ENCODE assay signal across 8 cellular contexts in the genomic region with DNA sequence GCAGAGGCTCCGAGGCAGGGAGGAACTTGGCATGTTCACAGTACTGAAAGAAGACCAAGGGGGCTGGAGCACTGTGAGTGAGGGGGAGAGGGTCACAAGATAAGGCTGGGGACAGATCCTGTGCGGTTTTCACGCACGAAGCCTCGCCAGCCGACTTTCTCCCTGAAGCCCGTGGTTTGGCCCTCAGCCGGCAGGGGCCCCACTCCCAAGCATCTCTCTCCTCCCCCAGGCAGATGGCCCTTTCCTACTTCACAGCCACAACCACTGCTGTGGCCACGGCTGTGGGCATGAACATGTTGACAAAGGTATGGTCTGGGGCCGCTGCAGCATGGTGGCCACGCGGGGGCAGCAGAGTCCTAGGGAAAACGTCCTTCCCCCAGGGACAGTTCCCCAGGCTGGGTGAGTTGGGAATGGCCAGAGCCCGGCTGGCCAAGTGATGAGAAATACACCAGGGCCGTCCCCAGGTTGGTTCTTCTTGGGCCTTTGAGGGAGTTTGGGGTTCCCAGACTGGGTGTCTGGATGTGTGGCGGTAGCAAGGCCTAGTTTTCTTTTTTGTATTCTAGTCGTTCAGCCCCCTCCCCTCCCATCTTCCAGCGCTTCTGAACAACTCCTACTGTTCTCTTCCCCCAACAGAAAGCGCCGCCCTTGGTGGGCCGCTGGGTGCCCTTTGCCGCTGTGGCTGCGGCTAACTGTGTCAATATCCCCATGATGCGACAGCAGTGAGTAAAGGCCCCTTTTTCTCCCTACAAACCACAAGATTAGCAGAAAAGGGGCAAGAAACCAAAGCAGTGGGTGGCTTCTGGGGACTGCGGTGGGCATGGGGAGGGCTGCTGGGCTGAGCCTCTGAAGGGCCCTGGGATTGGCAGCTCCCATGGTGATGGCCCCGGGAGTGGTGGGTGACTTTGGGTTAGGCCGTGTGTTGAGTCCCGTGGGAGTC. TPM values are rescaled to one million over a fixed set of nuclear protein-coding genes. Genes with fewer than 3 reads are reported as not detected.
DNase-seq lines count a peak whose midpoint lies in the region; ATAC-seq, FAIRE-seq and TF ChIP-seq lines count a peak whose summit lies in the region.

No MANE protein-coding gene starts in this region.

- H3K27me3 Mint-ChIP-seq in CD14-positive monocyte (ENCODE audit: low read depth in 3 of 3) (peaks cover 0 to 2% (median 2%) of the 10 kb centered on the region in 3 donors), nephron progenitor cell (ENCODE audit: low read depth, poor library complexity) (no peaks in the 10 kb centered on the region)
- H3K27me3 Mint-ChIP-seq in activated T-cell treated with anti-CD3 and anti-CD28 coated beads, Interleukin-2, amount 50 U/mL, for 72 hours (ENCODE audit: low read depth), result no peaks in the 10 kb centered on the region

- H3K4me1 ChIP-seq in thyroid gland, result peaks cover 18 to 32% of the 10 kb centered on the region in 2 donors

- H3K36me3 ChIP-seq in thyroid gland, result no peaks in the 10 kb centered on the region

- 55 to 63% methylated on average over 26 to 28 of the region's 28 CpGs for WGBS in thyroid gland, 2 donors

- H3K27ac Mint-ChIP-seq in CD14-positive monocyte (peak overlapping the region in 3 of 7 donors; percentile 22 to 60 (median 24)), nephron progenitor cell (peak overlapping the region; percentile 81)
- H3K27ac Mint-ChIP-seq in activated T-cell treated with anti-CD3 and anti-CD28 coated beads, Interleukin-2, amount 50 U/mL, for 72 hours, result no peak overlapping the region

- intact Hi-C loops in CD14-positive monocyte (cut with micrococcal nuclease), result loop anchor here (1.0 to 2.0 kb wide), 2 partner anchors 171 to 172 kb away; no protein-coding TSS in a partner anchor
- intact Hi-C loops in thyroid gland (cut with DNase I), result loop anchor here (5.0 kb wide), 3 partner anchors 108 to 338 kb away; partner anchors contain the start of gene CYP17A1

- FAIRE-seq in H54 (lab: Jason Lieb, UNC), result no peak

- H3K9me3 Mint-ChIP-seq in CD14-positive monocyte, result peaks cover 0 to under 1% (median 0%) of the 10 kb centered on the region in 7 donors
- H3K9me3 Mint-ChIP-seq in activated T-cell treated with anti-CD3 and anti-CD28 coated beads, Interleukin-2, amount 50 U/mL, for 72 hours, result no peaks in the 10 kb centered on the region
- H3K9me3 Mint-ChIP-seq in nephron progenitor cell, result peaks cover 6% of the 10 kb centered on the region

- H3K27ac ChIP-seq in thyroid gland, result peak overlapping the region in 1 of 3 donors; percentile 79

- no peaks in the 10 kb centered on the region for H3K27me3 ChIP-seq in thyroid gland

- H3K4me1 Mint-ChIP-seq in CD14-positive monocyte (peaks cover 20% of the 10 kb centered on the region), nephron progenitor cell (peaks cover 24% of the 10 kb centered on the region)
- H3K4me1 Mint-ChIP-seq in activated T-cell treated with anti-CD3 and anti-CD28 coated beads, Interleukin-2, amount 50 U/mL, for 72 hours (ENCODE audit: low read depth), result peaks cover 11% of the 10 kb centered on the region

- ATAC-seq in activated T-cell treated with anti-CD3 and anti-CD28 coated beads, Interleukin-2, amount 50 U/mL, for 72 hours (replicated peaks in 1 of 2), result peak; percentile 81 to 88

- peak; percentile 82 for DNase-seq in CD14-positive monocyte (ENCODE audit: low spot score)
- DNase-seq in H54 (ENCODE audit: insufficient read length, low spot score), result peak; percentile 73
- peak; percentile 98 for DNase-seq in OCI-M1 (lab: John Stamatoyannopoulos, UW)
- DNase-seq in activated T-cell treated with anti-CD3 and anti-CD28 coated beads, Interleukin-2, amount 50 U/mL, for 72 hours, result peak; percentile 61 to 70
- peak; percentile 87 for DNase-seq in fibroblast of pulmonary artery (ENCODE audit: low read depth)
- DNase-seq in nephron progenitor cell, result peak; percentile 93
- peak; percentile 90 to 91 for DNase-seq in thyroid gland
- no peak for DNase-seq in NCI-H187 (lab: John Stamatoyannopoulos, UW)

- TF ChIP-seq POLR2A in H54 (IDR thresholded peaks at IDR 0.05; ENCODE audit: low read depth, low read length) (no peak), thyroid gland (IDR thresholded peaks at IDR 0.05) (no peak)

- TF ChIP-seq CTCF in CD14-positive monocyte (IDR thresholded peaks at IDR 0.05) (peak; percentile 88), fibroblast of pulmonary artery (IDR thresholded peaks at IDR 0.05; ENCODE audit: low read length, missing control alignments) (peak; percentile 87), nephron progenitor cell (IDR thresholded peaks at IDR 0.05) (peak; percentile 91), thyroid gland (IDR thresholded peaks at IDR 0.05) (peak; percentile 77 to 94 (median 90))

- H3K4me3 ChIP-seq in fibroblast of pulmonary artery (replicated peaks; ENCODE audit: low read depth, low read length), result no peak overlapping the region
- H3K4me3 ChIP-seq in thyroid gland (replicated peaks in 1 of 3), result no peak overlapping the region

- H3K4me3 Mint-ChIP-seq in CD14-positive monocyte (peak overlapping the region in 1 of 2 donors; percentile 45), nephron progenitor cell (no peak overlapping the region)
- no peak overlapping the region for H3K4me3 Mint-ChIP-seq in activated T-cell treated with anti-CD3 and anti-CD28 coated beads, Interleukin-2, amount 50 U/mL, for 72 hours

- no peaks in the 10 kb centered on the region for H3K9me3 ChIP-seq in thyroid gland

- H3K36me3 Mint-ChIP-seq in CD14-positive monocyte (peaks cover 22 to 37% of the 10 kb centered on the region in 2 donors), nephron progenitor cell (ENCODE audit: low read depth) (peaks cover 59% of the 10 kb centered on the region)
- H3K36me3 Mint-ChIP-seq in activated T-cell treated with anti-CD3 and anti-CD28 coated beads, Interleukin-2, amount 50 U/mL, for 72 hours (ENCODE audit: insufficient read depth in 2 of 2), result peaks cover 3 to 19% of the 10 kb centered on the region in 2 donors

RNA-seq across cellular contexts. Expression of gene WBP1L, which starts 14.4 kb away (rescaled TPM):
- polyA plus RNA-seq in CD14-positive monocyte, result 10 to 100 TPM; 38.3 to 43.0 TPM
- 10 to 100 TPM; 19.6 to 20.1 TPM for total RNA-seq in activated T-cell treated with anti-CD3 and anti-CD28 coated beads, Interleukin-2, amount 50 U/mL, for 72 hours
- 100 to 1,000 TPM; 194 to 384 (median 314) TPM for total RNA-seq in thyroid gland

RNA-seq across cellular contexts. Expression of gene SFXN2, which starts 14.9 kb away (rescaled TPM):
- 1 to 10 TPM; 1.8 to 2.0 TPM for polyA plus RNA-seq in CD14-positive monocyte
- total RNA-seq in activated T-cell treated with anti-CD3 and anti-CD28 coated beads, Interleukin-2, amount 50 U/mL, for 72 hours, result 10 to 100 TPM in 1 of 2 donors, 1 to 10 TPM in 1; 7.5 to 10.4 TPM
- total RNA-seq in thyroid gland, result 10 to 100 TPM in 3 of 4 donors, 1 to 10 TPM in 1; 5.1 to 38.4 (median 20.9) TPM

RNA-seq across cellular contexts. Expression of gene ARL3, which starts 15.2 kb away (rescaled TPM):
- polyA plus RNA-seq in CD14-positive monocyte, result 1 to 10 TPM; 6.0 to 6.3 TPM
- total RNA-seq in activated T-cell treated with anti-CD3 and anti-CD28 coated beads, Interleukin-2, amount 50 U/mL, for 72 hours, result 1 to 10 TPM; 8.0 to 8.7 TPM
- 10 to 100 TPM in 2 of 4 donors, 1 to 10 TPM in 2; 6.6 to 13.4 (median 10.2) TPM for total RNA-seq in thyroid gland

Comparison
In these comparisons a context has a peak if more than half of its experiments do, and no peak if none do; other contexts are left out.
1. DNase-seq: peak in CD14-positive monocyte (single experiment), H54 (single experiment), OCI-M1 (single experiment), activated T-cell treated with anti-CD3 and anti-CD28 coated beads, Interleukin-2, amount 50 U/mL, for 72 hours (2 of 2), fibroblast of pulmonary artery (single experiment), nephron progenitor cell (single experiment) and thyroid gland (2 of 2); none in NCI-H187 (0 of 2).
2. RNA of gene WBP1L, which starts 14.4 kb away (total RNA-seq): 194 to 384 TPM in thyroid gland; 19.6 to 20.1 TPM in activated T-cell treated with anti-CD3 and anti-CD28 coated beads, Interleukin-2, amount 50 U/mL, for 72 hours; every median in the first group is over 4 times any median in the second.
3. Peak in every context shown above with its lines, with median percentiles within 50 percentile points of each other: CTCF ChIP-seq.